ENCODE assay signal across 1 cellular context in the genomic region with DNA sequence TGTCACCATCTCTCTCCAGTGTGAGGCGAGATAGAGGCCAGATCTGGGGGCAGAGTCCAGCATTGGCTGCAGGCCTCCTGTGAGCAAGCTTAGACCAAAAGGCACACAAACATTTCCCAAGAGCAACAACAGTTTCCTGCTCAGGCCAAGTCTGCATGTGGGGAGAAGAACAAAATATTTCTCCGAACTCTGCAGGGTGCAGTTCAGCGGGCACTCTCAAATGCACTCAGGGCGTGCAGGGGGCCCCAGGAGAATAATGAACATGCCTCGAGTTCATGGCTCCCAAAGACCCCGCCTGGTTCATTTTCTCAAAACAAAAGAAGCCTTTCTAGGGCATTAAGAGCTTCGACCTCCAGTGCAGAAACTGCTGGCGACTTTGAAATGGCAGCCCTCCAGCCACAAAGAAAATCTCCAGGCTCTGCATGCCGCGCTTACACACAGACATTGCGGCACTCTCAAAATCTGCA.
TF ChIP-seq lines count a peak whose summit lies in the region.

No MANE protein-coding gene starts in this region.

TF ChIP-seq in HepG2, 621 proteins besides CTCF, POLR2A, EP300 and RAD21 (continued from another document and continues in another):
- TF ChIP-seq HMGXB4 (CRISPR knock-in tag; IDR thresholded peaks at IDR 0.05; ENCODE audit: borderline replicate concordance in 1 of 2, low read depth in 1 of 2) (no peak; a peak in 1 of 4 replicates), ZNF10 (CRISPR knock-in tag; IDR thresholded peaks at IDR 0.05; ENCODE audit: borderline replicate concordance, low read depth) (no peak), GLMP (CRISPR knock-in tag; IDR thresholded peaks at IDR 0.05; ENCODE audit: borderline replicate concordance) (no peak), ZNF691 (CRISPR knock-in tag; IDR thresholded peaks at IDR 0.05; ENCODE audit: borderline replicate concordance, low read depth) (no peak), MIER2 (CRISPR knock-in tag; IDR thresholded peaks at IDR 0.05) (0 out of 2 replicates have a peak, but pooled peaks have one; percentile 60), ETV5 (CRISPR knock-in tag; IDR thresholded peaks at IDR 0.05; ENCODE audit: borderline replicate concordance) (no peak), SAP130 (CRISPR knock-in tag; IDR thresholded peaks at IDR 0.05; ENCODE audit: low read depth) (0 out of 2 replicates have a peak, but pooled peaks have one; percentile 11), STAG1 (CRISPR knock-in tag; IDR thresholded peaks at IDR 0.05) (no peak), ZNF567 (CRISPR knock-in tag; IDR thresholded peaks at IDR 0.05; ENCODE audit: borderline replicate concordance) (no peak), ZNF83 (CRISPR knock-in tag; IDR thresholded peaks at IDR 0.05; ENCODE audit: borderline replicate concordance) (no peak), HHEX (CRISPR knock-in tag; IDR thresholded peaks at IDR 0.05) (no peak), ZNF546 (CRISPR knock-in tag; conservative IDR thresholded peaks at IDR 0.05) (no peak), ZNF564 (CRISPR knock-in tag; IDR thresholded peaks at IDR 0.05) (no peak), NFIC (IDR thresholded peaks at IDR 0.05; ENCODE audit: low read length) (no peak), MAX (IDR thresholded peaks at IDR 0.05) (peak; percentile 36), MAFK (conservative IDR thresholded peaks at IDR 0.05 in 1 of 2, IDR thresholded peaks at IDR 0.05 in 1 of 2; ENCODE audit: low read length in 2 of 2) (no peak), CSRNP1 (CRISPR knock-in tag; IDR thresholded peaks at IDR 0.05) (no peak), TARDBP (CRISPR knock-in tag; IDR thresholded peaks at IDR 0.05) (0 out of 2 replicates have a peak, but pooled peaks have one; percentile 28), HMGXB3 (CRISPR knock-in tag; IDR thresholded peaks at IDR 0.05; ENCODE audit: borderline replicate concordance) (no peak), ZNF598 (CRISPR knock-in tag; IDR thresholded peaks at IDR 0.05; ENCODE audit: borderline replicate concordance) (no peak), ZNF556 (CRISPR knock-in tag; IDR thresholded peaks at IDR 0.05; ENCODE audit: borderline replicate concordance) (no peak), KLF6 (CRISPR knock-in tag; IDR thresholded peaks at IDR 0.05) (no peak), BCL6 (CRISPR knock-in tag; IDR thresholded peaks at IDR 0.05) (0 out of 2 replicates have a peak, but pooled peaks have one; percentile 20), TBX2 (CRISPR knock-in tag; IDR thresholded peaks at IDR 0.05; ENCODE audit: borderline replicate concordance) (peak; percentile 31; the same call in 1 of the 2 replicates), HOXA3 (CRISPR knock-in tag; IDR thresholded peaks at IDR 0.05) (peak; percentile 47; the same call in 1 of the 2 replicates), ZNF816 (CRISPR knock-in tag; IDR thresholded peaks at IDR 0.05; ENCODE audit: borderline replicate concordance) (no peak), SRSF4 (IDR thresholded peaks at IDR 0.05; ENCODE audit: low read depth, low read length, poor library complexity, severe bottlenecking) (no peak)
- TF ChIP-seq, protein P1, sequence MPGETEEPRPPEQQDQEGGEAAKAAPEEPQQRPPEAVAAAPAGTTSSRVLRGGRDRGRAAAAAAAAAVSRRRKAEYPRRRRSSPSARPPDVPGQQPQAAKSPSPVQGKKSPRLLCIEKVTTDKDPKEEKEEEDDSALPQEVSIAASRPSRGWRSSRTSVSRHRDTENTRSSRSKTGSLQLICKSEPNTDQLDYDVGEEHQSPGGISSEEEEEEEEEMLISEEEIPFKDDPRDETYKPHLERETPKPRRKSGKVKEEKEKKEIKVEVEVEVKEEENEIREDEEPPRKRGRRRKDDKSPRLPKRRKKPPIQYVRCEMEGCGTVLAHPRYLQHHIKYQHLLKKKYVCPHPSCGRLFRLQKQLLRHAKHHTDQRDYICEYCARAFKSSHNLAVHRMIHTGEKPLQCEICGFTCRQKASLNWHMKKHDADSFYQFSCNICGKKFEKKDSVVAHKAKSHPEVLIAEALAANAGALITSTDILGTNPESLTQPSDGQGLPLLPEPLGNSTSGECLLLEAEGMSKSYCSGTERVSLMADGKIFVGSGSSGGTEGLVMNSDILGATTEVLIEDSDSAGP (CRISPR knock-in tag; IDR thresholded peaks at IDR 0.05; ENCODE audit: borderline replicate concordance): 0 out of 2 replicates have a peak, but pooled peaks have one; percentile 33
- TF ChIP-seq, protein P2, sequence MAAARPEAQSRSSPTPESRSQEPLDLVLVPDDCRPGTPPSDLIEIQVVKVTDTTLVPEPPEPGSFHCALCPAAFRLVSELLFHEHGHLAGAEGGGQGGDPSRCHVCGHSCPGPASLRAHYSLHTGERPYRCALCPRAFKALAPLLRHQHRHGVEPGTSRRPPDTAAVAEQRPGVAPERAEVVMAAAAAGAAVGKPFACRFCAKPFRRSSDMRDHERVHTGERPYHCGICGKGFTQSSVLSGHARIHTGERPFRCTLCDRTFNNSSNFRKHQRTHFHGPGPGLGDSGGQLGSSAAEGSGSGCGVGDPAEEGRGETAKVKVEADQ (CRISPR knock-in tag; IDR thresholded peaks at IDR 0.05; ENCODE audit: borderline replicate concordance): no peak
- TF ChIP-seq, protein P3, sequence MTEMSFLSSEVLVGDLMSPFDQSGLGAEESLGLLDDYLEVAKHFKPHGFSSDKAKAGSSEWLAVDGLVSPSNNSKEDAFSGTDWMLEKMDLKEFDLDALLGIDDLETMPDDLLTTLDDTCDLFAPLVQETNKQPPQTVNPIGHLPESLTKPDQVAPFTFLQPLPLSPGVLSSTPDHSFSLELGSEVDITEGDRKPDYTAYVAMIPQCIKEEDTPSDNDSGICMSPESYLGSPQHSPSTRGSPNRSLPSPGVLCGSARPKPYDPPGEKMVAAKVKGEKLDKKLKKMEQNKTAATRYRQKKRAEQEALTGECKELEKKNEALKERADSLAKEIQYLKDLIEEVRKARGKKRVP (CRISPR knock-in tag; IDR thresholded peaks at IDR 0.05): no peak
- TF ChIP-seq, protein P4, sequence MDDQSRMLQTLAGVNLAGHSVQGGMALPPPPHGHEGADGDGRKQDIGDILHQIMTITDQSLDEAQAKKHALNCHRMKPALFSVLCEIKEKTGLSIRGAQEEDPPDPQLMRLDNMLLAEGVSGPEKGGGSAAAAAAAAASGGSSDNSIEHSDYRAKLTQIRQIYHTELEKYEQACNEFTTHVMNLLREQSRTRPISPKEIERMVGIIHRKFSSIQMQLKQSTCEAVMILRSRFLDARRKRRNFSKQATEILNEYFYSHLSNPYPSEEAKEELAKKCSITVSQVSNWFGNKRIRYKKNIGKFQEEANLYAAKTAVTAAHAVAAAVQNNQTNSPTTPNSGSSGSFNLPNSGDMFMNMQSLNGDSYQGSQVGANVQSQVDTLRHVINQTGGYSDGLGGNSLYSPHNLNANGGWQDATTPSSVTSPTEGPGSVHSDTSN (CRISPR knock-in tag; IDR thresholded peaks at IDR 0.05; ENCODE audit: borderline replicate concordance): no peak
- TF ChIP-seq, protein P5, sequence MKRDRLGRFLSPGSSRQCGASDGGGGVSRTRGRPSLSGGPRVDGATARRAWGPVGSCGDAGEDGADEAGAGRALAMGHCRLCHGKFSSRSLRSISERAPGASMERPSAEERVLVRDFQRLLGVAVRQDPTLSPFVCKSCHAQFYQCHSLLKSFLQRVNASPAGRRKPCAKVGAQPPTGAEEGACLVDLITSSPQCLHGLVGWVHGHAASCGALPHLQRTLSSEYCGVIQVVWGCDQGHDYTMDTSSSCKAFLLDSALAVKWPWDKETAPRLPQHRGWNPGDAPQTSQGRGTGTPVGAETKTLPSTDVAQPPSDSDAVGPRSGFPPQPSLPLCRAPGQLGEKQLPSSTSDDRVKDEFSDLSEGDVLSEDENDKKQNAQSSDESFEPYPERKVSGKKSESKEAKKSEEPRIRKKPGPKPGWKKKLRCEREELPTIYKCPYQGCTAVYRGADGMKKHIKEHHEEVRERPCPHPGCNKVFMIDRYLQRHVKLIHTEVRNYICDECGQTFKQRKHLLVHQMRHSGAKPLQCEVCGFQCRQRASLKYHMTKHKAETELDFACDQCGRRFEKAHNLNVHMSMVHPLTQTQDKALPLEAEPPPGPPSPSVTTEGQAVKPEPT (CRISPR knock-in tag; IDR thresholded peaks at IDR 0.05; ENCODE audit: low read depth): no peak
